ENCODE assay signal across 8 cellular contexts in genomic region chr9:133374612-133375115, GRCh38. TPM values are rescaled to one million over a fixed set of nuclear protein-coding genes. Genes with fewer than 3 reads are reported as not detected.
DNase-seq lines count a peak whose midpoint lies in the region; ATAC-seq and TF ChIP-seq lines count a peak whose summit lies in the region.

No MANE protein-coding gene starts in this region.

- no peak for ATAC-seq in GM21528 (IDR thresholded peaks at IDR 0.05; ENCODE audit: low FRiP score, unreplicated experiment)
- no peak for ATAC-seq in HG03159 (IDR thresholded peaks at IDR 0.05; ENCODE audit: unreplicated experiment)

- H3K27ac Mint-ChIP-seq in activated CD4-positive, alpha-beta T cell treated with anti-CD3 and anti-CD28 coated beads, Interleukin-2, amount 10 ng/mL, durations not matched to agents 24 days and 14 days = peak overlapping the region; percentile 97

- peak overlapping the region; percentile 99 for H3K4me3 Mint-ChIP-seq in activated CD4-positive, alpha-beta T cell treated with anti-CD3 and anti-CD28 coated beads, Interleukin-2, amount 10 ng/mL, durations not matched to agents 24 days and 14 days

- H3K36me3 ChIP-seq in skeletal muscle tissue (ENCODE audit: control insufficient read depth in 3 of 3, insufficient read depth in 3 of 3, low read length in 3 of 3) = peaks cover 5 to 11% (median 7%) of the 10 kb centered on the region in 3 donors

- peaks cover 7% of the 10 kb centered on the region for H3K27me3 Mint-ChIP-seq in activated CD4-positive, alpha-beta T cell treated with anti-CD3 and anti-CD28 coated beads, Interleukin-2, amount 10 ng/mL, durations not matched to agents 24 days and 14 days

- H3K9ac ChIP-seq in skeletal muscle tissue (ENCODE audit: low read depth in 1 of 3, low read length in 3 of 3) = peak overlapping the region; percentile 92 to 94 (median 94)

- H3K4me1 ChIP-seq in skeletal muscle tissue (ENCODE audit: control insufficient read depth in 3 of 3, insufficient read depth in 3 of 3, low read length in 3 of 3) = peaks cover 40 to 54% (median 53%) of the 10 kb centered on the region in 3 donors

- no peaks in the 10 kb centered on the region for H3K27me3 ChIP-seq in skeletal muscle tissue (ENCODE audit: control insufficient read depth in 3 of 3, insufficient read depth in 3 of 3, low read length in 3 of 3)

- intact Hi-C loops in activated CD4-positive, alpha-beta T cell treated with anti-CD3 and anti-CD28 coated beads, Interleukin-2, amount 10 ng/mL, durations not matched to agents 24 days and 14 days (cut with micrococcal nuclease) = loop anchor here (5.0 kb wide), 2 partner anchors 187 to 227 kb away; no protein-coding TSS in a partner anchor

- H3K27ac ChIP-seq in VCaP = peak overlapping the region; percentile 98
- peak overlapping the region; percentile 80 for H3K27ac ChIP-seq in skeletal muscle tissue (ENCODE audit: low read depth, low read length)

- peaks cover 49% of the 10 kb centered on the region for H3K36me3 Mint-ChIP-seq in activated CD4-positive, alpha-beta T cell treated with anti-CD3 and anti-CD28 coated beads, Interleukin-2, amount 10 ng/mL, durations not matched to agents 24 days and 14 days (ENCODE audit: low read depth)

- no peak for TF ChIP-seq CTCF in VCaP (conservative IDR thresholded peaks at IDR 0.05)
- TF ChIP-seq CTCF in foreskin fibroblast (IDR thresholded peaks at IDR 0.05; ENCODE audit: low read depth, low read length) = no peak

- H3K4me3 ChIP-seq in foreskin fibroblast (ENCODE audit: low read depth in 1 of 2, low read length in 2 of 2) = peak overlapping the region; percentile 90 to 97
- H3K4me3 ChIP-seq in skeletal muscle tissue (ENCODE audit: low read length in 3 of 3) = peak overlapping the region; percentile 79 to 91 (median 85)

- no peaks in the 10 kb centered on the region for H3K9me3 ChIP-seq in skeletal muscle tissue (ENCODE audit: control insufficient read depth in 3 of 3, low read length in 3 of 3)

- H3K4me1 Mint-ChIP-seq in activated CD4-positive, alpha-beta T cell treated with anti-CD3 and anti-CD28 coated beads, Interleukin-2, amount 10 ng/mL, durations not matched to agents 24 days and 14 days = peaks cover 54% of the 10 kb centered on the region

- H3K9me3 Mint-ChIP-seq in activated CD4-positive, alpha-beta T cell treated with anti-CD3 and anti-CD28 coated beads, Interleukin-2, amount 10 ng/mL, durations not matched to agents 24 days and 14 days = no peaks in the 10 kb centered on the region

- DNase-seq in activated CD4-positive, alpha-beta T cell treated with anti-CD3 and anti-CD28 coated beads, Interleukin-2, amount 10 ng/mL, durations not matched to agents 24 days and 14 days = peak; percentile 74
- DNase-seq in activated CD4-positive, alpha-beta T cell treated with anti-CD3 and anti-CD28 coated beads, Interleukin-2, amount 50 U/mL, for 48 hours = no peak
- DNase-seq in foreskin fibroblast (peak; percentile 39 to 58), putamen (ENCODE audit: low spot score) (no peak)

RNA-seq across cellular contexts. Expression of gene SURF4, which starts 1.2 kb away (rescaled TPM):
- 235 and 240 TPM in 2 replicates for total RNA-seq in activated CD4-positive, alpha-beta T cell treated with anti-CD3 and anti-CD28 coated beads, Interleukin-2, amount 10 ng/mL, durations not matched to agents 24 days and 14 days
- total RNA-seq in skeletal muscle tissue = 166 TPM

RNA-seq across cellular contexts. Expression of gene STKLD1, which starts 1.5 kb away (rescaled TPM):
- total RNA-seq in activated CD4-positive, alpha-beta T cell treated with anti-CD3 and anti-CD28 coated beads, Interleukin-2, amount 10 ng/mL, durations not matched to agents 24 days and 14 days = 0.16 and 0.33 TPM in 2 replicates
- total RNA-seq in skeletal muscle tissue = 1.0 TPM

RNA-seq across cellular contexts. Expression of gene SURF2, which starts 18.3 kb away (rescaled TPM):
- 28.5 and 29.3 TPM in 2 replicates for total RNA-seq in activated CD4-positive, alpha-beta T cell treated with anti-CD3 and anti-CD28 coated beads, Interleukin-2, amount 10 ng/mL, durations not matched to agents 24 days and 14 days
- 12.5 TPM for total RNA-seq in skeletal muscle tissue

RNA-seq across cellular contexts. Expression of gene SURF1, which starts 18.4 kb away (rescaled TPM):
- total RNA-seq in activated CD4-positive, alpha-beta T cell treated with anti-CD3 and anti-CD28 coated beads, Interleukin-2, amount 10 ng/mL, durations not matched to agents 24 days and 14 days = 29.8 and 33.2 TPM in 2 replicates
- total RNA-seq in skeletal muscle tissue = 24.5 TPM

RNA-seq across cellular contexts. Expression of gene RPL7A, which starts 26.6 kb away (rescaled TPM):
- total RNA-seq in activated CD4-positive, alpha-beta T cell treated with anti-CD3 and anti-CD28 coated beads, Interleukin-2, amount 10 ng/mL, durations not matched to agents 24 days and 14 days = 2,650 and 2,658 TPM in 2 replicates
- total RNA-seq in skeletal muscle tissue = 2,342 TPM

Comparison
In these comparisons a context has a peak if more than half of its experiments do, and no peak if none do; other contexts are left out.
1. DNase-seq: peak in activated CD4-positive, alpha-beta T cell treated with anti-CD3 and anti-CD28 coated beads, Interleukin-2, amount 10 ng/mL, durations not matched to agents 24 days and 14 days (single experiment) and foreskin fibroblast (2 of 2); none in activated CD4-positive, alpha-beta T cell treated with anti-CD3 and anti-CD28 coated beads, Interleukin-2, amount 50 U/mL, for 48 hours (0 of 2) and putamen (single experiment).